In the genomic region with DNA sequence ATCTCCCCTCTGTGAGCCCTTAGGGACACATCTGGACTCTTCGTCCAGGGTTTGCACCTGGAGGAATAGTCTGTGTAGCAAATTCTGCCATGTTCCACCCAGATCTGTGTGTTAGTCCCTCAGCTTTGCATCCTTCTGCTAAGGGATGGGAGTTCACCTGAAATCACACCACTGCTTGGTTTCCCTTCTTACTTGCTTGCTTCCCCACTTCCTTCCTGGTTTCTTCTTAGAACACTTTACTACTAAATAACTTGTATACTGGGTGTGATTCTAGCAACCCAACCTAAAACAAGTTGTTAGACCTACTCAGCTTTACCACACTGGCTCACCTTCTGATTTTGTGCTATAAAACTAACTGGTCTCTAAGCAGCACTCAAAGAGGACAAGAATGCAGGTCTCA, we compare ENCODE assay signal across 16 cellular contexts.
DNase-seq lines count a peak whose midpoint lies in the region; ATAC-seq lines count a peak whose summit lies in the region.
"Had no signal": no experiment of that assay in that cellular context is flagged by ENCODE, and none has a peak within 500 bp of the region (broad histone marks: within the 10 kb centered on the region; RNA-seq: fewer than 3 reads in every experiment).

No MANE protein-coding gene starts in this region.

- H3K27ac Mint-ChIP-seq in stimulated activated naive CD8-positive, alpha-beta T cell treated with anti-CD3 and anti-CD28 coated beads, Interleukin-15, amount 100 ng/mL, for 72 hours = no peak overlapping the region
- H3K27ac Mint-ChIP-seq in T-helper 2 cell treated with Interferon-gamma antibody and Interleukin-4, amounts not matched to agents 5 μg/mL and 100 μg/mL, for 36 hours = peak overlapping the region; percentile 76
- peak overlapping the region; percentile 74 for H3K27ac Mint-ChIP-seq in memory B cell
- H3K27ac Mint-ChIP-seq: nephron had no signal

- H3K9me3 Mint-ChIP-seq in stimulated activated naive CD8-positive, alpha-beta T cell treated with anti-CD3 and anti-CD28 coated beads, Interleukin-15, amount 100 ng/mL, for 72 hours = peaks cover 15 to 22% of the 10 kb centered on the region in 2 donors
- peaks cover 48% of the 10 kb centered on the region for H3K9me3 Mint-ChIP-seq in T-helper 2 cell treated with Interferon-gamma antibody and Interleukin-4, amounts not matched to agents 5 μg/mL and 100 μg/mL, for 36 hours
- peaks cover 10% of the 10 kb centered on the region for H3K9me3 Mint-ChIP-seq in memory B cell

- peak overlapping the region in 1 of 2 donors; percentile 1 for H3K4me3 Mint-ChIP-seq in stimulated activated naive CD8-positive, alpha-beta T cell treated with anti-CD3 and anti-CD28 coated beads, Interleukin-15, amount 100 ng/mL, for 72 hours
- H3K4me3 Mint-ChIP-seq in T-helper 2 cell treated with Interferon-gamma antibody and Interleukin-4, amounts not matched to agents 5 μg/mL and 100 μg/mL, for 36 hours = peak overlapping the region; percentile 76
- H3K4me3 Mint-ChIP-seq in memory B cell = peak overlapping the region; percentile 65
- H3K4me3 Mint-ChIP-seq: nephron had no signal

- no peak for DNase-seq in stimulated activated naive CD8-positive, alpha-beta T cell treated with anti-CD3 and anti-CD28 coated beads, Interleukin-15, amount 100 ng/mL, for 72 hours
- DNase-seq in stimulated activated naive CD8-positive, alpha-beta T cell treated with anti-CD3 and anti-CD28 coated beads, Interleukin-15, Interleukin-2, amounts not matched to agents 100 U/mL and 50 U/mL, for 24 hours = no peak
- no peak for DNase-seq in T-helper 2 cell treated with Interferon-gamma antibody and Interleukin-4, amounts not matched to agents 5 μg/mL and 100 μg/mL, for 36 hours (ENCODE audit: low spot score)
- DNase-seq in memory B cell (ENCODE audit: low spot score in 2 of 2) = no peak
- DNase-seq in RPMI8226 = no peak
- DNase-seq: activated gamma-delta T cell treated with Interleukin-2 at 50 U/mL for 16 hours; COR-L47; effector CD8-positive, alpha-beta T cell; H7; NCI-H187; NCI-H226; sigmoid colon; SJCRH30 had no signal

- peak; percentile 24 for ATAC-seq in stimulated activated naive CD8-positive, alpha-beta T cell treated with anti-CD3 and anti-CD28 coated beads, Interleukin-15, amount 100 ng/mL, for 72 hours
- no peak for ATAC-seq in stimulated activated naive CD8-positive, alpha-beta T cell treated with anti-CD3 and anti-CD28 coated beads, Interleukin-15, Interleukin-2, amounts not matched to agents 100 U/mL and 50 U/mL, for 24 hours
- ATAC-seq in memory B cell (ENCODE audit: low read depth) (peak; percentile 82), HG02623 (IDR thresholded peaks at IDR 0.05; ENCODE audit: unreplicated experiment) (no peak), GM18868 (IDR thresholded peaks at IDR 0.05; ENCODE audit: unreplicated experiment) (no peak)

- peaks cover 39% of the 10 kb centered on the region for H3K36me3 Mint-ChIP-seq in T-helper 2 cell treated with Interferon-gamma antibody and Interleukin-4, amounts not matched to agents 5 μg/mL and 100 μg/mL, for 36 hours (ENCODE audit: low read depth)
- peaks cover 14% of the 10 kb centered on the region for H3K36me3 Mint-ChIP-seq in memory B cell

- H3K4me1 Mint-ChIP-seq in stimulated activated naive CD8-positive, alpha-beta T cell treated with anti-CD3 and anti-CD28 coated beads, Interleukin-15, amount 100 ng/mL, for 72 hours = peaks cover 58% of the 10 kb centered on the region
- H3K4me1 Mint-ChIP-seq in T-helper 2 cell treated with Interferon-gamma antibody and Interleukin-4, amounts not matched to agents 5 μg/mL and 100 μg/mL, for 36 hours (ENCODE audit: low read depth) = peaks cover 76% of the 10 kb centered on the region
- peaks cover 55% of the 10 kb centered on the region for H3K4me1 Mint-ChIP-seq in memory B cell

- H3K27me3 Mint-ChIP-seq in stimulated activated naive CD8-positive, alpha-beta T cell treated with anti-CD3 and anti-CD28 coated beads, Interleukin-15, amount 100 ng/mL, for 72 hours = no peaks in the 10 kb centered on the region
- no peaks in the 10 kb centered on the region for H3K27me3 Mint-ChIP-seq in T-helper 2 cell treated with Interferon-gamma antibody and Interleukin-4, amounts not matched to agents 5 μg/mL and 100 μg/mL, for 36 hours (ENCODE audit: low read depth)
- H3K27me3 Mint-ChIP-seq in memory B cell = no peaks in the 10 kb centered on the region

Comparison
In these comparisons a context has a peak if more than half of its experiments do, and no peak if none do; other contexts are left out.
1. ATAC-seq: peak in stimulated activated naive CD8-positive, alpha-beta T cell treated with anti-CD3 and anti-CD28 coated beads, Interleukin-15, amount 100 ng/mL, for 72 hours (single experiment) and memory B cell (single experiment); none in stimulated activated naive CD8-positive, alpha-beta T cell treated with anti-CD3 and anti-CD28 coated beads, Interleukin-15, Interleukin-2, amounts not matched to agents 100 U/mL and 50 U/mL, for 24 hours (single experiment), HG02623 (single experiment) and GM18868 (single experiment).
2. H3K27ac Mint-ChIP-seq: peak in T-helper 2 cell treated with Interferon-gamma antibody and Interleukin-4, amounts not matched to agents 5 μg/mL and 100 μg/mL, for 36 hours (single experiment) and memory B cell (single experiment); none in stimulated activated naive CD8-positive, alpha-beta T cell treated with anti-CD3 and anti-CD28 coated beads, Interleukin-15, amount 100 ng/mL, for 72 hours (0 of 2).